In the genomic region with DNA sequence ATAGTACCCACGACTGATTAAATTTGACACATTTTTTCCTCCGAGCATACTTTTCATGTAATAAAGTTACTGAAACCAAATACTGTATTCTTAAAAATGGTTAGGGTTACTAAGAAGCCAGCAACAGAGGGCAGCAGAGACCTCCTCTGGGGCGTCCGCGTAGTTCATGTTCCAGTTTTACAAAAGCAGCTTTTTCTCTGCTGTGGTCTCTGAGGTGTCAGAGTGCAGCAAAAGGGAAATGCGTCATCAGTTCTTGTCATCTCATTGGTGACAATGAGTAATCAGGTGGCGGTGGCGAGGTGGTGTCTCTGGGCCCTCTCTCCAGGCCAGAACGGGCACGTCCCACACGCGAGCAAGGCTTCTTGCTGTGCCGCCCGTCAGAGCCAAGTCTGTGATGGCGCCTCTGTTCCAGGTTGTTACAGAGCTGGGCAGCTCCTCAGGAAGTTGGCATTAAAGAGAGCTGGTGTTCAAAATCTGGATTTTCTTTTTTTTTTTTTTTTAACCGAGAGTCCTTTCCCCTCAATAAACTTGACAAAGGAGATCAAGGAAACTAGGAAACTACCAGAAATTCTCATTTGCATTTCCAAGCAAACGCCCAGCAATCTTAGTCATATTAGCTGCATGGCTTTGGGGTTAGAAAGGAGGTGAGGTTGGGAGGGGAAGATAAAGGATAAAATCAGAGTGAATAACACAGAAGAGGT, we compare ENCODE assay signal across 1 cellular context.
A peak's percentile ranks its signal among the peaks of the same experiment; 100 is the strongest.
TF ChIP-seq lines count a peak whose summit lies in the region.

No MANE protein-coding gene starts in this region.

TF ChIP-seq in HepG2, 621 proteins besides CTCF, POLR2A, EP300 and RAD21 (continued from another document and continues in another):
- TF ChIP-seq, protein P1, sequence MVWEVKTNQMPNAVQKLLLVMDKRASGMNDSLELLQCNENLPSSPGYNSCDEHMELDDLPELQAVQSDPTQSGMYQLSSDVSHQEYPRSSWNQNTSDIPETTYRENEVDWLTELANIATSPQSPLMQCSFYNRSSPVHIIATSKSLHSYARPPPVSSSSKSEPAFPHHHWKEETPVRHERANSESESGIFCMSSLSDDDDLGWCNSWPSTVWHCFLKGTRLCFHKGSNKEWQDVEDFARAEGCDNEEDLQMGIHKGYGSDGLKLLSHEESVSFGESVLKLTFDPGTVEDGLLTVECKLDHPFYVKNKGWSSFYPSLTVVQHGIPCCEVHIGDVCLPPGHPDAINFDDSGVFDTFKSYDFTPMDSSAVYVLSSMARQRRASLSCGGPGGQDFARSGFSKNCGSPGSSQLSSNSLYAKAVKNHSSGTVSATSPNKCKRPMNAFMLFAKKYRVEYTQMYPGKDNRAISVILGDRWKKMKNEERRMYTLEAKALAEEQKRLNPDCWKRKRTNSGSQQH (CRISPR knock-in tag; IDR thresholded peaks at IDR 0.05; ENCODE audit: low read depth) = 0 out of 2 replicates have a peak, but pooled peaks have one; percentile 60
- TF ChIP-seq ZNF18 (CRISPR knock-in tag; IDR thresholded peaks at IDR 0.05; ENCODE audit: insufficient replicate concordance) (peak; percentile 40), FOXJ3 (CRISPR knock-in tag; IDR thresholded peaks at IDR 0.05; ENCODE audit: borderline replicate concordance) (0 out of 2 replicates have a peak, but pooled peaks have one; percentile 62), ZBTB10 (CRISPR knock-in tag; IDR thresholded peaks at IDR 0.05; ENCODE audit: borderline replicate concordance) (no peak), ZBTB7A (CRISPR knock-in tag; IDR thresholded peaks at IDR 0.05) (no peak), ZBTB20 (CRISPR knock-in tag; IDR thresholded peaks at IDR 0.05; ENCODE audit: borderline replicate concordance, low read depth) (0 out of 2 replicates have a peak, but pooled peaks have one; percentile 78), PHF8 (CRISPR knock-in tag; IDR thresholded peaks at IDR 0.05) (peak; percentile 65), RBAK (CRISPR knock-in tag; IDR thresholded peaks at IDR 0.05) (no peak), TOE1 (CRISPR knock-in tag; IDR thresholded peaks at IDR 0.05) (no peak), ZNF343 (CRISPR knock-in tag; IDR thresholded peaks at IDR 0.05) (no peak), ARID4A (CRISPR knock-in tag; IDR thresholded peaks at IDR 0.05; ENCODE audit: borderline replicate concordance) (peak; percentile 77; the same call in 1 of the 2 replicates), LBX2 (CRISPR knock-in tag; IDR thresholded peaks at IDR 0.05; ENCODE audit: borderline replicate concordance) (no peak; the same call in 1 of the 2 replicates), SP2 (CRISPR knock-in tag; IDR thresholded peaks at IDR 0.05) (no peak), YEATS2 (CRISPR knock-in tag; IDR thresholded peaks at IDR 0.05; ENCODE audit: borderline replicate concordance) (peak; percentile 88; the same call in 1 of the 2 replicates), ZFP36L2 (CRISPR knock-in tag; IDR thresholded peaks at IDR 0.05) (0 out of 2 replicates have a peak, but pooled peaks have one; percentile 19), ZNF639 (CRISPR knock-in tag; conservative IDR thresholded peaks at IDR 0.05) (no peak), CREM (IDR thresholded peaks at IDR 0.05) (peak; percentile 91), CREM (CRISPR knock-in tag; IDR thresholded peaks at IDR 0.05) (no peak; the same call in 1 of the 2 replicates), CEBPB (IDR thresholded peaks at IDR 0.05; ENCODE audit: borderline replicate concordance, low read depth, low read length) (no peak), PCBP2 (optimal IDR thresholded peaks at IDR 0.05; ENCODE audit: low read depth, low read length, poor library complexity, severe bottlenecking) (no peak), CENPX (CRISPR knock-in tag; IDR thresholded peaks at IDR 0.05) (no peak), MLLT10 (CRISPR knock-in tag; IDR thresholded peaks at IDR 0.05) (no peak), MXD3 (CRISPR knock-in tag; IDR thresholded peaks at IDR 0.05) (peak; percentile 75; the same call in 1 of the 2 replicates), NONO (IDR thresholded peaks at IDR 0.05) (no peak), NONO (CRISPR knock-in tag; conservative IDR thresholded peaks at IDR 0.05) (peak; percentile 76)
- TF ChIP-seq, protein P2, sequence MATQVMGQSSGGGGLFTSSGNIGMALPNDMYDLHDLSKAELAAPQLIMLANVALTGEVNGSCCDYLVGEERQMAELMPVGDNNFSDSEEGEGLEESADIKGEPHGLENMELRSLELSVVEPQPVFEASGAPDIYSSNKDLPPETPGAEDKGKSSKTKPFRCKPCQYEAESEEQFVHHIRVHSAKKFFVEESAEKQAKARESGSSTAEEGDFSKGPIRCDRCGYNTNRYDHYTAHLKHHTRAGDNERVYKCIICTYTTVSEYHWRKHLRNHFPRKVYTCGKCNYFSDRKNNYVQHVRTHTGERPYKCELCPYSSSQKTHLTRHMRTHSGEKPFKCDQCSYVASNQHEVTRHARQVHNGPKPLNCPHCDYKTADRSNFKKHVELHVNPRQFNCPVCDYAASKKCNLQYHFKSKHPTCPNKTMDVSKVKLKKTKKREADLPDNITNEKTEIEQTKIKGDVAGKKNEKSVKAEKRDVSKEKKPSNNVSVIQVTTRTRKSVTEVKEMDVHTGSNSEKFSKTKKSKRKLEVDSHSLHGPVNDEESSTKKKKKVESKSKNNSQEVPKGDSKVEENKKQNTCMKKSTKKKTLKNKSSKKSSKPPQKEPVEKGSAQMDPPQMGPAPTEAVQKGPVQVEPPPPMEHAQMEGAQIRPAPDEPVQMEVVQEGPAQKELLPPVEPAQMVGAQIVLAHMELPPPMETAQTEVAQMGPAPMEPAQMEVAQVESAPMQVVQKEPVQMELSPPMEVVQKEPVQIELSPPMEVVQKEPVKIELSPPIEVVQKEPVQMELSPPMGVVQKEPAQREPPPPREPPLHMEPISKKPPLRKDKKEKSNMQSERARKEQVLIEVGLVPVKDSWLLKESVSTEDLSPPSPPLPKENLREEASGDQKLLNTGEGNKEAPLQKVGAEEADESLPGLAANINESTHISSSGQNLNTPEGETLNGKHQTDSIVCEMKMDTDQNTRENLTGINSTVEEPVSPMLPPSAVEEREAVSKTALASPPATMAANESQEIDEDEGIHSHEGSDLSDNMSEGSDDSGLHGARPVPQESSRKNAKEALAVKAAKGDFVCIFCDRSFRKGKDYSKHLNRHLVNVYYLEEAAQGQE (IDR thresholded peaks at IDR 0.05; ENCODE audit: borderline replicate concordance in 1 of 2, low read depth in 1 of 2, low read length in 2 of 2) = peak in 1 of 2 experiments; percentile 31; a peak in 1 of 4 replicates
- TF ChIP-seq, protein P3, sequence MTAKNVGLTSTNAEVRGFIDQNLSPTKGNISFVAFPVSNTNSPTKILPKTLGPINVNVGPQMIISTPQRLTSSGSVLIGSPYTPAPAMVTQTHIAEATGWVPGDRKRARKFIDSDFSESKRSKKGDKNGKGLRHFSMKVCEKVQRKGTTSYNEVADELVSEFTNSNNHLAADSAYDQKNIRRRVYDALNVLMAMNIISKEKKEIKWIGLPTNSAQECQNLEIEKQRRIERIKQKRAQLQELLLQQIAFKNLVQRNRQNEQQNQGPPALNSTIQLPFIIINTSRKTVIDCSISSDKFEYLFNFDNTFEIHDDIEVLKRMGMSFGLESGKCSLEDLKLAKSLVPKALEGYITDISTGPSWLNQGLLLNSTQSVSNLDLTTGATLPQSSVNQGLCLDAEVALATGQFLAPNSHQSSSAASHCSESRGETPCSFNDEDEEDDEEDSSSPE (CRISPR knock-in tag; IDR thresholded peaks at IDR 0.05) = 0 out of 2 replicates have a peak, but pooled peaks have one; percentile 43
- TF ChIP-seq, protein P4, sequence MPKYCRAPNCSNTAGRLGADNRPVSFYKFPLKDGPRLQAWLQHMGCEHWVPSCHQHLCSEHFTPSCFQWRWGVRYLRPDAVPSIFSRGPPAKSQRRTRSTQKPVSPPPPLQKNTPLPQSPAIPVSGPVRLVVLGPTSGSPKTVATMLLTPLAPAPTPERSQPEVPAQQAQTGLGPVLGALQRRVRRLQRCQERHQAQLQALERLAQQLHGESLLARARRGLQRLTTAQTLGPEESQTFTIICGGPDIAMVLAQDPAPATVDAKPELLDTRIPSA (CRISPR knock-in tag; IDR thresholded peaks at IDR 0.05; ENCODE audit: borderline replicate concordance) = no peak
- TF ChIP-seq, protein P5, sequence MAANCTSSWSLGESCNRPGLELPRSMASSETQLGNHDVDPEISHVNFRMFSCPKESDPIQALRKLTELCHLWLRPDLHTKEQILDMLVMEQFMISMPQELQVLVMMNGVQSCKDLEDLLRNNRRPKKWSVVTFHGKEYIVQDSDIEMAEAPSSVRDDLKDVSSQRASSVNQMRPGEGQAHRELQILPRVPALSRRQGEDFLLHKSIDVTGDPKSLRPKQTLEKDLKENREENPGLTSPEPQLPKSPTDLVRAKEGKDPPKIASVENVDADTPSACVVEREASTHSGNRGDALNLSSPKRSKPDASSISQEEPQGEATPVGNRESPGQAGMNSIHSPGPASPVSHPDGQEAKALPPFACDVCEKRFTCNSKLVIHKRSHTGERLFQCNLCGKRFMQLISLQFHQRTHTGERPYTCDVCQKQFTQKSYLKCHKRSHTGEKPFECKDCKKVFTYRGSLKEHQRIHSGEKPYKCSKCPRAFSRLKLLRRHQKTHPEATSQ (CRISPR knock-in tag; IDR thresholded peaks at IDR 0.05; ENCODE audit: borderline replicate concordance) = no peak; the same call in 1 of the 2 replicates
